In genomic region chr2:1995987-1996386, GRCh38 we compare ENCODE assay signal across 1 cellular context.
TF ChIP-seq lines count a peak whose summit lies in the region.

No MANE protein-coding gene starts in this region.

TF ChIP-seq in H1, 55 proteins besides CTCF, POLR2A, EP300 and RAD21 (continued from another document):
- TF ChIP-seq CHD7 (IDR thresholded peaks at IDR 0.05; ENCODE audit: insufficient replicate concordance, low read length) (no peak), POU5F1 (IDR thresholded peaks at IDR 0.05; ENCODE audit: low read depth, low read length) (no peak), NANOG (IDR thresholded peaks at IDR 0.05; ENCODE audit: insufficient read depth, low read depth, low read length, poor library complexity, severe bottlenecking) (no peak), ATF3 (IDR thresholded peaks at IDR 0.05; ENCODE audit: insufficient read depth, low read depth, low read length) (no peak), RBBP5 (IDR thresholded peaks at IDR 0.05; ENCODE audit: borderline replicate concordance, low read depth, low read length) (no peak), TEAD4 (IDR thresholded peaks at IDR 0.05; ENCODE audit: low read depth, low read length) (no peak), SP1 (IDR thresholded peaks at IDR 0.05; ENCODE audit: low read depth, low read length) (no peak)
